Comparison of ENCODE assay signal across 12 cellular contexts in the genomic region with DNA sequence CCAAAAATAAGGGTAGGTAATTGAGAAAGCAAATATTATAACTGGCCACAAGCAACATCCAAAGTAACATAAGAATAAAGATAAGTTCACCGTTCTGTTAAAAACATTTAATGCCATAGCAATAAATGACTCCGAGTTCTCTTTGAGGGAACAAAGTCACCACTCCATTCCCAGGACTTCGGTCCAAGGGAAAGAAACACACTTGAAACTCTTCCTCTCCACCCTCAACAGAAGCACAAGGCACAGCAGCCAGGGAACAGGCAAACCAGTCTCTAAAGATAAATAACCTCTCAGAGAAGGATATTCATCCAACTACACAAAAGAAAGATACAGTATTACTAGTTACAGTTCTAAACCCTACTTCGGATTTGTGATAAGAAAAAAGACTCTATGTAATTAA. TPM values are rescaled to one million over a fixed set of nuclear protein-coding genes. Genes with fewer than 3 reads are reported as not detected.
A peak's percentile ranks its signal among the peaks of the same experiment; 100 is the strongest.
DNase-seq lines count a peak whose midpoint lies in the region; ATAC-seq and TF ChIP-seq lines count a peak whose summit lies in the region.
"Had no signal": no experiment of that assay in that cellular context is flagged by ENCODE, and none has a peak within 500 bp of the region (broad histone marks: within the 10 kb centered on the region; RNA-seq: fewer than 3 reads in every experiment).

No MANE protein-coding gene starts in this region.

- no peak for ATAC-seq in CD8-positive, alpha-beta T cell
- ATAC-seq in central memory CD8-positive, alpha-beta T cell (replicated peaks; ENCODE audit: extremely low read depth, poor library complexity, severe bottlenecking): no peak
- no peak for ATAC-seq in HG02938 (IDR thresholded peaks at IDR 0.05; ENCODE audit: unreplicated experiment)
- ATAC-seq: effector memory CD8-positive, alpha-beta T cell; stimulated activated naive CD8-positive, alpha-beta T cell treated with anti-CD3 and anti-CD28 coated beads, Interleukin-15, amount 100 ng/mL, for 72 hours had no signal

- intact Hi-C loops in CD8-positive, alpha-beta T cell (cut with DNase I, micrococcal nuclease): no loop called here
- intact Hi-C loops in spleen (cut with DNase I; ENCODE audit: low total_unique reads): no loop called here

- TF ChIP-seq POLR2A in spleen (IDR thresholded peaks at IDR 0.05): no peak

- H3K9me3 ChIP-seq in CD8-positive, alpha-beta T cell (ENCODE audit: low read length): no peaks in the 10 kb centered on the region
- no peaks in the 10 kb centered on the region for H3K9me3 ChIP-seq in spleen

- POLR2A ChIA-PET in CD8-positive, alpha-beta T cell (lab: Charles Lee): interaction anchor here (0.5 kb wide), 1 partner anchor 1600 kb away, joined by 3 read pairs; no protein-coding TSS in a partner anchor

- H3K27me3 Mint-ChIP-seq in CD8-positive, alpha-beta T cell (ENCODE audit: low read depth): no peaks in the 10 kb centered on the region
- H3K27me3 Mint-ChIP-seq in IgD-negative memory B cell (no peaks in the 10 kb centered on the region), progenitor cell of endocrine pancreas (no peaks in the 10 kb centered on the region)
- H3K27me3 Mint-ChIP-seq in central memory CD8-positive, alpha-beta T cell: no peaks in the 10 kb centered on the region
- H3K27me3 Mint-ChIP-seq: effector memory CD8-positive, alpha-beta T cell; stimulated activated naive CD8-positive, alpha-beta T cell treated with anti-CD3 and anti-CD28 coated beads, Interleukin-15, amount 100 ng/mL, for 72 hours had no signal

- H3K4me3 ChIP-seq in CD8-positive, alpha-beta T cell (ENCODE audit: low read depth, low read length): no peak overlapping the region
- H3K4me3 ChIP-seq in spleen: no peak overlapping the region

- H3K9me3 Mint-ChIP-seq in CD8-positive, alpha-beta T cell: no peaks in the 10 kb centered on the region
- H3K9me3 Mint-ChIP-seq in IgD-negative memory B cell (no peaks in the 10 kb centered on the region), progenitor cell of endocrine pancreas (ENCODE audit: low read depth) (no peaks in the 10 kb centered on the region)
- no peaks in the 10 kb centered on the region for H3K9me3 Mint-ChIP-seq in central memory CD8-positive, alpha-beta T cell
- H3K9me3 Mint-ChIP-seq: effector memory CD8-positive, alpha-beta T cell; stimulated activated naive CD8-positive, alpha-beta T cell treated with anti-CD3 and anti-CD28 coated beads, Interleukin-15, amount 100 ng/mL, for 72 hours had no signal

- no peaks in the 10 kb centered on the region for H3K27me3 ChIP-seq in CD8-positive, alpha-beta T cell (ENCODE audit: insufficient read depth, low read length)
- no peaks in the 10 kb centered on the region for H3K27me3 ChIP-seq in spleen (replicated peaks in 1 of 7)
- H3K27me3 ChIP-seq: brain microvascular endothelial cell had no signal

- H3K27ac ChIP-seq in CD8-positive, alpha-beta T cell (ENCODE audit: low read depth, low read length): no peak overlapping the region
- H3K27ac ChIP-seq in spleen: no peak overlapping the region
- H3K27ac ChIP-seq: brain microvascular endothelial cell had no signal

- WGBS in spleen, 5 donors: 75 to 84% (median 82%) methylated on average over 4 of the region's 4 CpGs

- peaks cover 7% of the 10 kb centered on the region for H3K36me3 Mint-ChIP-seq in CD8-positive, alpha-beta T cell
- H3K36me3 Mint-ChIP-seq in IgD-negative memory B cell (peaks cover 2% of the 10 kb centered on the region), progenitor cell of endocrine pancreas (ENCODE audit: insufficient read depth) (no peaks in the 10 kb centered on the region)
- peaks cover 15% of the 10 kb centered on the region for H3K36me3 Mint-ChIP-seq in central memory CD8-positive, alpha-beta T cell (ENCODE audit: insufficient read depth)

- peaks cover 49% of the 10 kb centered on the region for H3K4me1 Mint-ChIP-seq in CD8-positive, alpha-beta T cell (ENCODE audit: low read depth)
- H3K4me1 Mint-ChIP-seq in IgD-negative memory B cell: peaks cover 18 to 38% (median 35%) of the 10 kb centered on the region in 3 donors
- peaks cover 55% of the 10 kb centered on the region for H3K4me1 Mint-ChIP-seq in central memory CD8-positive, alpha-beta T cell
- peaks cover 30% of the 10 kb centered on the region for H3K4me1 Mint-ChIP-seq in progenitor cell of endocrine pancreas (ENCODE audit: low read depth)

- CTCF ChIA-PET in CD8-positive, alpha-beta T cell (lab: Charles Lee): no interaction called here

- no peak overlapping the region for H3K4me3 Mint-ChIP-seq in CD8-positive, alpha-beta T cell
- H3K4me3 Mint-ChIP-seq in IgD-negative memory B cell (peak overlapping the region in 3 of 4 donors; percentile 54 to 94 (median 60)), progenitor cell of endocrine pancreas (ENCODE audit: low read depth) (peak overlapping the region; percentile 19)
- H3K4me3 Mint-ChIP-seq in central memory CD8-positive, alpha-beta T cell: no peak overlapping the region

- H3K27ac Mint-ChIP-seq in CD8-positive, alpha-beta T cell: peak overlapping the region; percentile 15
- H3K27ac Mint-ChIP-seq in IgD-negative memory B cell (peak overlapping the region in 2 of 3 donors; percentile 18 to 86), progenitor cell of endocrine pancreas (no peak overlapping the region)
- H3K27ac Mint-ChIP-seq in central memory CD8-positive, alpha-beta T cell (ENCODE audit: low read depth): peak overlapping the region; percentile 23
- H3K27ac Mint-ChIP-seq: stimulated activated naive CD8-positive, alpha-beta T cell treated with anti-CD3 and anti-CD28 coated beads, Interleukin-15, amount 100 ng/mL, for 72 hours had no signal

- no peak for DNase-seq in CD8-positive, alpha-beta T cell
- DNase-seq in central memory CD8-positive, alpha-beta T cell (ENCODE audit: low spot score in 2 of 2): no peak
- DNase-seq in progenitor cell of endocrine pancreas (ENCODE audit: low spot score, unreplicated experiment) (no peak), NCI-H1694 treated with DMSO at 0.1 percent for 48 hours (lab: John Stamatoyannopoulos, UW) (no peak), spleen (no peak)
- DNase-seq: activated CD4-positive, alpha-beta T cell treated with anti-CD3 and anti-CD28 coated beads for 1 hour; brain microvascular endothelial cell; effector memory CD8-positive, alpha-beta T cell; islet precursor cell; stimulated activated naive CD8-positive, alpha-beta T cell treated with anti-CD3 and anti-CD28 coated beads, Interleukin-15, amount 100 ng/mL, for 72 hours had no signal

- H3K4me1 ChIP-seq in CD8-positive, alpha-beta T cell (ENCODE audit: insufficient read depth, low read length): peaks cover 26% of the 10 kb centered on the region
- H3K4me1 ChIP-seq in spleen: peaks cover 27 to 83% (median 54%) of the 10 kb centered on the region in 6 donors

- H3K36me3 ChIP-seq in CD8-positive, alpha-beta T cell (ENCODE audit: insufficient read depth, low read length): no peaks in the 10 kb centered on the region
- H3K36me3 ChIP-seq in spleen: no peaks in the 10 kb centered on the region
- H3K36me3 ChIP-seq: brain microvascular endothelial cell had no signal

- no peak for TF ChIP-seq CTCF in CD8-positive, alpha-beta T cell (IDR thresholded peaks at IDR 0.05)
- no peak for TF ChIP-seq CTCF in progenitor cell of endocrine pancreas (IDR thresholded peaks at IDR 0.05; ENCODE audit: unreplicated experiment)
- no peak for TF ChIP-seq CTCF in spleen (IDR thresholded peaks at IDR 0.05 in 8 of 11, conservative IDR thresholded peaks at IDR 0.05 in 3 of 11)

RNA-seq across cellular contexts. Expression of a gene that starts 2.5 kb away (rescaled TPM):
- 10 to 100 TPM; 40.3 to 45.6 TPM for total RNA-seq in CD8-positive, alpha-beta T cell
- polyA plus RNA-seq in IgD-negative memory B cell (27.8 TPM), spleen (10 to 100 TPM; 18.1 to 28.4 (median 19.1) TPM)
- total RNA-seq in progenitor cell of endocrine pancreas (46.0 and 51.7 TPM in 2 replicates), spleen (10 to 100 TPM; 47.9 to 84.4 (median 64.6) TPM)

RNA-seq across cellular contexts. Expression of a gene that starts 3.1 kb away (rescaled TPM):
- 100 to 1,000 TPM; 171 to 177 TPM for total RNA-seq in CD8-positive, alpha-beta T cell
- 26.8 TPM for polyA plus RNA-seq in IgD-negative memory B cell
- total RNA-seq in progenitor cell of endocrine pancreas: 64.1 and 64.8 TPM in 2 replicates
- 10 to 100 TPM; 38.3 to 58.3 (median 50.3) TPM for total RNA-seq in spleen
- 10 to 100 TPM; 11.8 to 15.5 (median 12.8) TPM for polyA plus RNA-seq in spleen

Comparison
In these comparisons a context has a peak if more than half of its experiments do, and no peak if none do; other contexts are left out.
1. H3K4me3 Mint-ChIP-seq: peak in IgD-negative memory B cell (3 of 4) and progenitor cell of endocrine pancreas (single experiment); none in CD8-positive, alpha-beta T cell (single experiment) and central memory CD8-positive, alpha-beta T cell (single experiment).